ENCODE assay signal across 1 cellular context in the genomic region with DNA sequence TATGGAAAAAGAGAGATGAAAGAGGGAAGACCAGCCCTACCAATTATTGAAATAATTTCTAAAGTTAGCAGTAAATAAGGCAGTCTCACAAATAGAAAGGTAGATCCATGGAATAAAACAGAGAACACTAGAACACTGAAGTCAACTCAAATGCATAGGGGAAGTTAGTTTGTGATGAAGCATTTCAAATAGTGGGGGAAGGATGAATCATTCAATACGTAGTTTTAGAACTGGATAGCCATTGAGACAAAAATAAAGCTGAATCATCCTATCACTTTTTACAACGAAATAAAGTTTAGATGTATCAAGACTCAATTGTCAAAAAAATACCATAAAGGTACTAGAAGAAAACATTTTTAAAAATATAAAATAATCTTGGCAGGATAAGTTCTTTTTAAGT.
TF ChIP-seq lines count a peak whose summit lies in the region.

No MANE protein-coding gene starts in this region.

TF ChIP-seq in GM23338, 12 proteins besides CTCF, POLR2A, EP300 and RAD21 (continued from another document):
- no peak for TF ChIP-seq EZH2 (IDR thresholded peaks at IDR 0.05; ENCODE audit: low read depth, unreplicated experiment)
- TF ChIP-seq, protein P1, sequence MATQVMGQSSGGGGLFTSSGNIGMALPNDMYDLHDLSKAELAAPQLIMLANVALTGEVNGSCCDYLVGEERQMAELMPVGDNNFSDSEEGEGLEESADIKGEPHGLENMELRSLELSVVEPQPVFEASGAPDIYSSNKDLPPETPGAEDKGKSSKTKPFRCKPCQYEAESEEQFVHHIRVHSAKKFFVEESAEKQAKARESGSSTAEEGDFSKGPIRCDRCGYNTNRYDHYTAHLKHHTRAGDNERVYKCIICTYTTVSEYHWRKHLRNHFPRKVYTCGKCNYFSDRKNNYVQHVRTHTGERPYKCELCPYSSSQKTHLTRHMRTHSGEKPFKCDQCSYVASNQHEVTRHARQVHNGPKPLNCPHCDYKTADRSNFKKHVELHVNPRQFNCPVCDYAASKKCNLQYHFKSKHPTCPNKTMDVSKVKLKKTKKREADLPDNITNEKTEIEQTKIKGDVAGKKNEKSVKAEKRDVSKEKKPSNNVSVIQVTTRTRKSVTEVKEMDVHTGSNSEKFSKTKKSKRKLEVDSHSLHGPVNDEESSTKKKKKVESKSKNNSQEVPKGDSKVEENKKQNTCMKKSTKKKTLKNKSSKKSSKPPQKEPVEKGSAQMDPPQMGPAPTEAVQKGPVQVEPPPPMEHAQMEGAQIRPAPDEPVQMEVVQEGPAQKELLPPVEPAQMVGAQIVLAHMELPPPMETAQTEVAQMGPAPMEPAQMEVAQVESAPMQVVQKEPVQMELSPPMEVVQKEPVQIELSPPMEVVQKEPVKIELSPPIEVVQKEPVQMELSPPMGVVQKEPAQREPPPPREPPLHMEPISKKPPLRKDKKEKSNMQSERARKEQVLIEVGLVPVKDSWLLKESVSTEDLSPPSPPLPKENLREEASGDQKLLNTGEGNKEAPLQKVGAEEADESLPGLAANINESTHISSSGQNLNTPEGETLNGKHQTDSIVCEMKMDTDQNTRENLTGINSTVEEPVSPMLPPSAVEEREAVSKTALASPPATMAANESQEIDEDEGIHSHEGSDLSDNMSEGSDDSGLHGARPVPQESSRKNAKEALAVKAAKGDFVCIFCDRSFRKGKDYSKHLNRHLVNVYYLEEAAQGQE (IDR thresholded peaks at IDR 0.05; ENCODE audit: unreplicated experiment), result no peak
- no peak for TF ChIP-seq POLR2AphosphoS5 (IDR thresholded peaks at IDR 0.05; ENCODE audit: low read depth)
- TF ChIP-seq ZNF331 (CRISPR knock-in tag; IDR thresholded peaks at IDR 0.05; ENCODE audit: low read depth), result no peak
